ENCODE assay signal across 33 cellular contexts in the genomic region with DNA sequence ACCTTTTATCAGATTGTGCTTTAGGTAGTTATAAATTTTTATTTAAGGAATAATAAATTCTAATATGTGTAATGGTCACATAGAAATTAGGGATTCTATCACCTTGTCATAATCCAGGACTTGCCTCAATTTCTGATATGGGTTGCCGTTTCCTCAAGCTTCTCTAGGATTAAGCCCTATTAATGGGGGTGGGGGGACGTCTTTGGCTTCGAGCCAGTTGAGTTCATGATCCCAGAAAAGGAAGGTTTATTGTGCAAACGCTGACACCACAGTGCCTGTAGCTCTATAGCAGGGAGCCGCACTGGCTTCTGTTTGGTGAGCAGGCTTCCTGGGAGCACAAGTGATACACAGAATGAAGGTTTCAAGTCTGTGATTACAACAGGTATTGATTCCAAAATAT.
"Had no signal": no experiment of that assay in that cellular context is flagged by ENCODE, and none has a peak within 500 bp of the region (broad histone marks: within the 10 kb centered on the region; RNA-seq: fewer than 3 reads in every experiment).

No MANE protein-coding gene starts in this region.

- DNase-seq: activated CD4-positive, alpha-beta memory T cell treated with anti-CD3 and anti-CD28 coated beads, Interleukin-2, amount 10 ng/mL, durations not matched to agents 7 days and 5 days; activated CD4-positive, alpha-beta T cell treated with anti-CD3 and anti-CD28 coated beads for 4 hours; activated CD4-positive, alpha-beta T cell treated with anti-CD3 and anti-CD28 coated beads, Interleukin-2, amount 10 ng/mL, durations not matched to agents 7 days and 5 days; activated CD4-positive, alpha-beta T cell treated with anti-CD3 and anti-CD28 coated beads, Interleukin-2, amount 50 U/mL, for 4 hours; activated CD4-positive, CD25-positive, alpha-beta regulatory T cell; activated CD4-positive, CD25-positive, alpha-beta regulatory T cell treated with anti-CD3 and anti-CD28 coated beads, Interleukin-2, amount 50 U/mL, for 72 hours; activated CD8-positive, alpha-beta memory T cell treated with anti-CD3 and anti-CD28 coated beads, Interleukin-2, amount 10 ng/mL, durations not matched to agents 7 days and 5 days; activated CD8-positive, alpha-beta memory T cell treated with anti-CD3 and anti-CD28 coated beads, Interleukin-2, amount 50 U/mL, for 4 hours; activated effector memory CD4-positive, alpha-beta T cell treated with anti-CD3 and anti-CD28 coated beads, Interleukin-2, amount 50 U/mL, for 16 hours; activated naive CD4-positive, alpha-beta T cell treated with anti-CD3 and anti-CD28 coated beads for 36 hours; activated naive CD8-positive, alpha-beta T cell treated with anti-CD3 and anti-CD28 coated beads for 36 hours; activated naive CD8-positive, alpha-beta T cell treated with anti-CD3 and anti-CD28 coated beads, Interleukin-2, amount 50 U/mL, for 24 hours; activated T-cell treated with anti-CD3 and anti-CD28 coated beads, Interleukin-2, amount 50 U/mL, for 1 hour; activated T-cell treated with anti-CD3 and anti-CD28 coated beads, Interleukin-2, amount 50 U/mL, for 48 hours; adrenal gland; amygdala; aorta; body of pancreas; caudate nucleus; colonic mucosa; effector CD8-positive, alpha-beta T cell; foreskin fibroblast; T-cell; T1000 had no signal

- H3K9me3 ChIP-seq: adrenal gland, body of pancreas, colonic mucosa had no signal

- H3K27ac Mint-ChIP-seq: activated CD4-positive, alpha-beta memory T cell treated with anti-CD3 and anti-CD28 coated beads, Interleukin-2, amount 10 ng/mL, durations not matched to agents 7 days and 5 days; activated CD4-positive, alpha-beta T cell treated with anti-CD3 and anti-CD28 coated beads, Interleukin-2, amount 10 ng/mL, durations not matched to agents 7 days and 5 days; activated CD8-positive, alpha-beta memory T cell treated with anti-CD3 and anti-CD28 coated beads, Interleukin-2, amount 10 ng/mL, durations not matched to agents 7 days and 5 days; activated naive CD4-positive, alpha-beta T cell treated with anti-CD3 and anti-CD28 coated beads for 36 hours; activated naive CD4-positive, alpha-beta T cell treated with anti-CD3 and anti-CD28 coated beads, Interleukin-2, amount 50 U/mL, for 24 hours; activated naive CD8-positive, alpha-beta T cell treated with anti-CD3 and anti-CD28 coated beads for 36 hours; activated naive CD8-positive, alpha-beta T cell treated with anti-CD3 and anti-CD28 coated beads, Interleukin-2, amount 50 U/mL, for 24 hours; activated T-helper 1 cell treated with anti-CD3 and anti-CD28 coated beads, Interleukin-12 subunit alpha, Interleukin-12 subunit beta, Interleukin-2, Interleukin-4 antibody, amounts not matched to agents 30 ng/mL and 10 ng/mL and 1 ng/mL, durations not matched to agents 14 hours and 24 hours and 36 hours; activated T-helper 2 cell treated with anti-CD3 and anti-CD28 coated beads, Interferon-gamma antibody, Interleukin-2, Interleukin-4, amounts not matched to agents 10 μg/mL and 5 μg/mL and 100 μg/mL, durations not matched to agents 14 hours and 24 hours and 36 hours; T-helper 1 cell treated with Interleukin-12 subunit alpha and Interleukin-12 subunit beta and Interleukin-4 antibody, amounts not matched to agents 30 μg/mL and 1 μg/mL, for 36 hours; T-helper 2 cell treated with Interferon-gamma antibody and Interleukin-4, amounts not matched to agents 5 μg/mL and 100 μg/mL, for 36 hours had no signal

- ATAC-seq: activated CD8-positive, alpha-beta memory T cell treated with anti-CD3 and anti-CD28 coated beads, Interleukin-2, amount 10 ng/mL, durations not matched to agents 7 days and 5 days; activated naive CD8-positive, alpha-beta T cell treated with anti-CD3 and anti-CD28 coated beads, Interleukin-2, amount 50 U/mL, for 24 hours; body of pancreas; T-cell had no signal

- H3K4me3 ChIP-seq: adrenal gland, body of pancreas, colonic mucosa had no signal

- H3K27me3 ChIP-seq: adrenal gland, body of pancreas, colonic mucosa had no signal

- H3K4me3 Mint-ChIP-seq: activated CD4-positive, alpha-beta memory T cell treated with anti-CD3 and anti-CD28 coated beads, Interleukin-2, amount 10 ng/mL, durations not matched to agents 7 days and 5 days; activated CD4-positive, alpha-beta T cell treated with anti-CD3 and anti-CD28 coated beads, Interleukin-2, amount 10 ng/mL, durations not matched to agents 7 days and 5 days; activated CD8-positive, alpha-beta memory T cell treated with anti-CD3 and anti-CD28 coated beads, Interleukin-2, amount 10 ng/mL, durations not matched to agents 7 days and 5 days; activated naive CD4-positive, alpha-beta T cell treated with anti-CD3 and anti-CD28 coated beads for 36 hours; activated naive CD4-positive, alpha-beta T cell treated with anti-CD3 and anti-CD28 coated beads, Interleukin-2, amount 50 U/mL, for 24 hours; activated naive CD8-positive, alpha-beta T cell treated with anti-CD3 and anti-CD28 coated beads for 36 hours; activated naive CD8-positive, alpha-beta T cell treated with anti-CD3 and anti-CD28 coated beads, Interleukin-2, amount 50 U/mL, for 24 hours; activated T-helper 1 cell treated with anti-CD3 and anti-CD28 coated beads, Interleukin-12 subunit alpha, Interleukin-12 subunit beta, Interleukin-2, Interleukin-4 antibody, amounts not matched to agents 30 ng/mL and 10 ng/mL and 1 ng/mL, durations not matched to agents 14 hours and 24 hours and 36 hours; T-cell; T-helper 1 cell treated with Interleukin-12 subunit alpha and Interleukin-12 subunit beta and Interleukin-4 antibody, amounts not matched to agents 30 μg/mL and 1 μg/mL, for 36 hours; T-helper 2 cell treated with Interferon-gamma antibody and Interleukin-4, amounts not matched to agents 5 μg/mL and 100 μg/mL, for 36 hours had no signal

- H3K9me3 Mint-ChIP-seq: activated CD4-positive, alpha-beta memory T cell treated with anti-CD3 and anti-CD28 coated beads, Interleukin-2, amount 10 ng/mL, durations not matched to agents 7 days and 5 days; activated CD4-positive, alpha-beta T cell treated with anti-CD3 and anti-CD28 coated beads, Interleukin-2, amount 10 ng/mL, durations not matched to agents 7 days and 5 days; activated naive CD4-positive, alpha-beta T cell treated with anti-CD3 and anti-CD28 coated beads for 36 hours; activated naive CD4-positive, alpha-beta T cell treated with anti-CD3 and anti-CD28 coated beads, Interleukin-2, amount 50 U/mL, for 24 hours; activated naive CD8-positive, alpha-beta T cell treated with anti-CD3 and anti-CD28 coated beads for 36 hours; activated naive CD8-positive, alpha-beta T cell treated with anti-CD3 and anti-CD28 coated beads, Interleukin-2, amount 50 U/mL, for 24 hours; activated T-helper 1 cell treated with anti-CD3 and anti-CD28 coated beads, Interleukin-12 subunit alpha, Interleukin-12 subunit beta, Interleukin-2, Interleukin-4 antibody, amounts not matched to agents 30 ng/mL and 10 ng/mL and 1 ng/mL, durations not matched to agents 14 hours and 24 hours and 36 hours; activated T-helper 2 cell treated with anti-CD3 and anti-CD28 coated beads, Interferon-gamma antibody, Interleukin-2, Interleukin-4, amounts not matched to agents 10 μg/mL and 5 μg/mL and 100 μg/mL, durations not matched to agents 14 hours and 24 hours and 36 hours; T-cell; T-helper 1 cell treated with Interleukin-12 subunit alpha and Interleukin-12 subunit beta and Interleukin-4 antibody, amounts not matched to agents 30 μg/mL and 1 μg/mL, for 36 hours; T-helper 2 cell treated with Interferon-gamma antibody and Interleukin-4, amounts not matched to agents 5 μg/mL and 100 μg/mL, for 36 hours had no signal

- H3K36me3 ChIP-seq: adrenal gland, colonic mucosa had no signal

- H3K36me3 Mint-ChIP-seq: activated CD8-positive, alpha-beta memory T cell treated with anti-CD3 and anti-CD28 coated beads, Interleukin-2, amount 10 ng/mL, durations not matched to agents 7 days and 5 days; activated naive CD4-positive, alpha-beta T cell treated with anti-CD3 and anti-CD28 coated beads, Interleukin-2, amount 50 U/mL, for 24 hours; activated naive CD8-positive, alpha-beta T cell treated with anti-CD3 and anti-CD28 coated beads for 36 hours; T-cell had no signal

- H3K4me1 ChIP-seq: colonic mucosa had no signal

- H3K27ac ChIP-seq: adrenal gland, body of pancreas, colonic mucosa, epithelial cell of prostate had no signal

- FAIRE-seq: endometrium, endothelial cell of umbilical vein, frontal cortex had no signal
